In the genomic region with DNA sequence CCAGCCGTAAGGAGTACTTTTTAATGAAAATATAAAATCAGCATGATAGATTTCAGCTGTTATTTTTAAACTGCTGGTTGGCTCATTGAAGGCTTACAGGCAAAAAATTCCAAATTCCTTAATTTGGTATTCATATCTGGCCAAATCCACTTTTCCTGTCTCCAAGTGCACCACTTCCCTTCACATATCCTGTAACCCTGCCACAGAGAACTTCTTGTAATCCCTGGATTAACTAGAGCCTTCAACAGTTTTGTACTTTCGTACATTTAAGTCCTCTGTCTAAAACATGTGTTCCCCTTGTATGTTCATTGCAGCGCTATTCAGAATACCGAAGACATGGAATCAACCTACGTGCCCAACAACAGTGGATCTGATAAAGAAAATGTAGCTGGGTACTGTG, we compare ENCODE assay signal across 1 cellular context.
TF ChIP-seq lines count a peak whose summit lies in the region.

No MANE protein-coding gene starts in this region.

TF ChIP-seq in A549, 52 proteins besides CTCF, POLR2A, EP300 and RAD21 (continued from another document):
- TF ChIP-seq, protein P1, sequence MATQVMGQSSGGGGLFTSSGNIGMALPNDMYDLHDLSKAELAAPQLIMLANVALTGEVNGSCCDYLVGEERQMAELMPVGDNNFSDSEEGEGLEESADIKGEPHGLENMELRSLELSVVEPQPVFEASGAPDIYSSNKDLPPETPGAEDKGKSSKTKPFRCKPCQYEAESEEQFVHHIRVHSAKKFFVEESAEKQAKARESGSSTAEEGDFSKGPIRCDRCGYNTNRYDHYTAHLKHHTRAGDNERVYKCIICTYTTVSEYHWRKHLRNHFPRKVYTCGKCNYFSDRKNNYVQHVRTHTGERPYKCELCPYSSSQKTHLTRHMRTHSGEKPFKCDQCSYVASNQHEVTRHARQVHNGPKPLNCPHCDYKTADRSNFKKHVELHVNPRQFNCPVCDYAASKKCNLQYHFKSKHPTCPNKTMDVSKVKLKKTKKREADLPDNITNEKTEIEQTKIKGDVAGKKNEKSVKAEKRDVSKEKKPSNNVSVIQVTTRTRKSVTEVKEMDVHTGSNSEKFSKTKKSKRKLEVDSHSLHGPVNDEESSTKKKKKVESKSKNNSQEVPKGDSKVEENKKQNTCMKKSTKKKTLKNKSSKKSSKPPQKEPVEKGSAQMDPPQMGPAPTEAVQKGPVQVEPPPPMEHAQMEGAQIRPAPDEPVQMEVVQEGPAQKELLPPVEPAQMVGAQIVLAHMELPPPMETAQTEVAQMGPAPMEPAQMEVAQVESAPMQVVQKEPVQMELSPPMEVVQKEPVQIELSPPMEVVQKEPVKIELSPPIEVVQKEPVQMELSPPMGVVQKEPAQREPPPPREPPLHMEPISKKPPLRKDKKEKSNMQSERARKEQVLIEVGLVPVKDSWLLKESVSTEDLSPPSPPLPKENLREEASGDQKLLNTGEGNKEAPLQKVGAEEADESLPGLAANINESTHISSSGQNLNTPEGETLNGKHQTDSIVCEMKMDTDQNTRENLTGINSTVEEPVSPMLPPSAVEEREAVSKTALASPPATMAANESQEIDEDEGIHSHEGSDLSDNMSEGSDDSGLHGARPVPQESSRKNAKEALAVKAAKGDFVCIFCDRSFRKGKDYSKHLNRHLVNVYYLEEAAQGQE (IDR thresholded peaks at IDR 0.05) = no peak
- TF ChIP-seq, protein P2, sequence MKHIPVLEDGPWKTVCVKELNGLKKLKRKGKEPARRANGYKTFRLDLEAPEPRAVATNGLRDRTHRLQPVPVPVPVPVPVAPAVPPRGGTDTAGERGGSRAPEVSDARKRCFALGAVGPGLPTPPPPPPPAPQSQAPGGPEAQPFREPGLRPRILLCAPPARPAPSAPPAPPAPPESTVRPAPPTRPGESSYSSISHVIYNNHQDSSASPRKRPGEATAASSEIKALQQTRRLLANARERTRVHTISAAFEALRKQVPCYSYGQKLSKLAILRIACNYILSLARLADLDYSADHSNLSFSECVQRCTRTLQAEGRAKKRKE (CRISPR knock-in tag; IDR thresholded peaks at IDR 0.05; ENCODE audit: low read depth) = no peak
- no peak for TF ChIP-seq RARB (CRISPR knock-in tag; IDR thresholded peaks at IDR 0.05)
- TF ChIP-seq ZSCAN20 (CRISPR knock-in tag; IDR thresholded peaks at IDR 0.05) = no peak
- TF ChIP-seq NR3C1 (IDR thresholded peaks at IDR 0.05) = no peak
- TF ChIP-seq, protein P3, sequence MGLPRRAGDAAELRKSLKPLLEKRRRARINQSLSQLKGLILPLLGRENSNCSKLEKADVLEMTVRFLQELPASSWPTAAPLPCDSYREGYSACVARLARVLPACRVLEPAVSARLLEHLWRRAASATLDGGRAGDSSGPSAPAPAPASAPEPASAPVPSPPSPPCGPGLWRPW (IDR thresholded peaks at IDR 0.05) = no peak
- TF ChIP-seq TFCP2L1 (CRISPR knock-in tag; IDR thresholded peaks at IDR 0.05) = no peak
- no peak for TF ChIP-seq FOSL2 (IDR thresholded peaks at IDR 0.05)
- no peak for TF ChIP-seq FOSL2 (CRISPR knock-in tag; IDR thresholded peaks at IDR 0.05)
- no peak for TF ChIP-seq TP53 (CRISPR knock-in tag; IDR thresholded peaks at IDR 0.05)
- no peak for TF ChIP-seq GATA3 (IDR thresholded peaks at IDR 0.05; ENCODE audit: borderline replicate concordance)
- no peak for TF ChIP-seq FOSB (CRISPR knock-in tag; IDR thresholded peaks at IDR 0.05)
- no peak for TF ChIP-seq ESRRA (IDR thresholded peaks at IDR 0.05; ENCODE audit: borderline replicate concordance, low read length)
- TF ChIP-seq MAZ (IDR thresholded peaks at IDR 0.05; ENCODE audit: borderline replicate concordance, low read depth, low read length) = no peak
- no peak for TF ChIP-seq CHD4 (IDR thresholded peaks at IDR 0.05; ENCODE audit: borderline replicate concordance)
- TF ChIP-seq CHD2 (IDR thresholded peaks at IDR 0.05; ENCODE audit: low read length, partially characterized antibody) = no peak
TF ChIP-seq in A549: peak in this region for 0.
